In genomic region chr1:8708259-8708658, GRCh38 we compare ENCODE assay signal across 1 cellular context.
TF ChIP-seq lines count a peak whose summit lies in the region.

No MANE protein-coding gene starts in this region.

TF ChIP-seq in IMR-90, 13 proteins besides CTCF, POLR2A, EP300 and RAD21 (continued from another document):
- TF ChIP-seq ELK1 (IDR thresholded peaks at IDR 0.05; ENCODE audit: borderline replicate concordance, low read depth, low read length) (no peak), MAFK (IDR thresholded peaks at IDR 0.05; ENCODE audit: low read depth, low read length) (no peak)
